Comparison of ENCODE assay signal across 17 cellular contexts in genomic region chr2:64914247-64914646, GRCh38.
"Had no signal": no experiment of that assay in that cellular context is flagged by ENCODE, and none has a peak within 500 bp of the region (broad histone marks: within the 10 kb centered on the region; RNA-seq: fewer than 3 reads in every experiment).

No MANE protein-coding gene starts in this region.

- H3K27me3 ChIP-seq: cardiac muscle cell, suprapubic skin had no signal

- H3K36me3 ChIP-seq: cardiac muscle cell, suprapubic skin had no signal

- H3K9me3 Mint-ChIP-seq: activated CD4-positive, alpha-beta T cell treated with anti-CD3 and anti-CD28 coated beads, Interleukin-2, amount 10 ng/mL, durations not matched to agents 24 days and 14 days; activated CD8-positive, alpha-beta T cell treated with anti-CD3 and anti-CD28 coated beads for 36 hours; activated naive CD8-positive, alpha-beta T cell treated with anti-CD3 and anti-CD28 coated beads for 36 hours; activated T-helper 17 cell treated with anti-CD3 and anti-CD28 coated beads, Interleukin-2, amount 50 U/mL, for 72 hours; effector memory CD8-positive, alpha-beta T cell; immature natural killer cell; neural crest cell; stimulated activated naive CD8-positive, alpha-beta T cell treated with anti-CD3 and anti-CD28 coated beads, Interleukin-15, amount 100 ng/mL, for 72 hours; type B pancreatic cell had no signal

- H3K27ac Mint-ChIP-seq: activated CD4-positive, alpha-beta T cell treated with anti-CD3 and anti-CD28 coated beads, Interleukin-2, amount 10 ng/mL, durations not matched to agents 24 days and 14 days; activated CD8-positive, alpha-beta T cell treated with anti-CD3 and anti-CD28 coated beads for 36 hours; activated naive CD8-positive, alpha-beta T cell treated with anti-CD3 and anti-CD28 coated beads for 36 hours; activated T-helper 17 cell treated with anti-CD3 and anti-CD28 coated beads, Interleukin-2, amount 50 U/mL, for 72 hours; effector memory CD8-positive, alpha-beta T cell; progenitor cell of endocrine pancreas had no signal

- H3K4me3 ChIP-seq: cardiac muscle cell, suprapubic skin had no signal

- ATAC-seq: activated CD8-positive, alpha-beta T cell treated with anti-CD3 and anti-CD28 coated beads for 36 hours; activated T-helper 17 cell treated with anti-CD3 and anti-CD28 coated beads, Interleukin-2, amount 50 U/mL, for 72 hours; effector memory CD8-positive, alpha-beta T cell; stimulated activated naive CD8-positive, alpha-beta T cell treated with anti-CD3 and anti-CD28 coated beads, Interleukin-15, amount 100 ng/mL, for 72 hours had no signal

- H3K9me3 ChIP-seq: suprapubic skin had no signal

- H3K27me3 Mint-ChIP-seq: activated CD4-positive, alpha-beta T cell treated with anti-CD3 and anti-CD28 coated beads, Interleukin-2, amount 10 ng/mL, durations not matched to agents 24 days and 14 days; activated CD8-positive, alpha-beta T cell treated with anti-CD3 and anti-CD28 coated beads for 36 hours; activated naive CD8-positive, alpha-beta T cell treated with anti-CD3 and anti-CD28 coated beads for 36 hours; activated T-helper 17 cell treated with anti-CD3 and anti-CD28 coated beads, Interleukin-2, amount 50 U/mL, for 72 hours; effector memory CD8-positive, alpha-beta T cell; progenitor cell of endocrine pancreas; stimulated activated naive CD8-positive, alpha-beta T cell treated with anti-CD3 and anti-CD28 coated beads, Interleukin-15, amount 100 ng/mL, for 72 hours had no signal

- DNase-seq: activated CD4-positive, alpha-beta T cell treated with anti-CD3 and anti-CD28 coated beads, Interleukin-2, amount 10 ng/mL, durations not matched to agents 24 days and 14 days; activated CD4-positive, CD25-positive, alpha-beta regulatory T cell; activated CD8-positive, alpha-beta T cell treated with anti-CD3 and anti-CD28 coated beads for 36 hours; activated naive CD4-positive, alpha-beta T cell; activated naive CD8-positive, alpha-beta T cell treated with anti-CD3 and anti-CD28 coated beads for 36 hours; activated T-cell treated with anti-CD3 and anti-CD28 coated beads, Interleukin-2, amount 50 U/mL, for 1 hour; amniotic stem cell; effector memory CD8-positive, alpha-beta T cell; immature natural killer cell; stimulated activated CD4-positive, alpha-beta T cell treated with anti-CD3 and anti-CD28 coated beads, Interleukin-2, amount 100 ng/mL, for 24 hours; stimulated activated naive CD8-positive, alpha-beta T cell treated with anti-CD3 and anti-CD28 coated beads, Interleukin-15, amount 100 ng/mL, for 72 hours had no signal

- H3K36me3 Mint-ChIP-seq: activated naive CD8-positive, alpha-beta T cell treated with anti-CD3 and anti-CD28 coated beads for 36 hours; immature natural killer cell; type B pancreatic cell had no signal

- H3K4me3 Mint-ChIP-seq: activated CD4-positive, alpha-beta T cell treated with anti-CD3 and anti-CD28 coated beads, Interleukin-2, amount 10 ng/mL, durations not matched to agents 24 days and 14 days; activated CD8-positive, alpha-beta T cell treated with anti-CD3 and anti-CD28 coated beads for 36 hours; activated naive CD8-positive, alpha-beta T cell treated with anti-CD3 and anti-CD28 coated beads for 36 hours; activated T-helper 17 cell treated with anti-CD3 and anti-CD28 coated beads, Interleukin-2, amount 50 U/mL, for 72 hours; effector memory CD8-positive, alpha-beta T cell; immature natural killer cell; neural crest cell; stimulated activated naive CD8-positive, alpha-beta T cell treated with anti-CD3 and anti-CD28 coated beads, Interleukin-15, amount 100 ng/mL, for 72 hours; type B pancreatic cell had no signal

- H3K27ac ChIP-seq: cardiac muscle cell, suprapubic skin had no signal
